Comparison of ENCODE assay signal across 17 cellular contexts in genomic region chr1:109944541-109944940, GRCh38.
"Had no signal": no experiment of that assay in that cellular context is flagged by ENCODE, and none has a peak within 500 bp of the region (broad histone marks: within the 10 kb centered on the region; RNA-seq: fewer than 3 reads in every experiment).

No MANE protein-coding gene starts in this region.

- H3K4me1 Mint-ChIP-seq: stimulated activated memory B cell treated with anti-CD40 and anti-IgM and Interleukin-4, amounts not matched to agents 10 μg/mL and 1 μg/mL and 100 μg/mL, for 72 hours had no signal

- H3K4me1 ChIP-seq: colonic mucosa, gastrocnemius medialis, prostate gland, vagina had no signal

- H3K27ac Mint-ChIP-seq: activated CD8-positive, alpha-beta memory T cell treated with anti-CD3 and anti-CD28 coated beads, Interleukin-2, amount 10 ng/mL, durations not matched to agents 7 days and 5 days; activated T-cell treated with anti-CD3 and anti-CD28 coated beads, Interleukin-2, amount 50 U/mL, for 24 hours; natural killer cell treated with Interleukin-12 subunit alpha and Interleukin-12 subunit beta and Interleukin-15 and Interleukin-18, amount 100 ng/mL, for 72 hours; stimulated activated memory B cell treated with anti-CD40 and anti-IgM and Interleukin-4, amounts not matched to agents 10 μg/mL and 1 μg/mL and 100 μg/mL, for 72 hours had no signal

- H3K4me3 ChIP-seq: colonic mucosa, gastrocnemius medialis, left ventricle myocardium inferior, prostate gland, right lobe of liver, tibial nerve, vagina had no signal

- H3K27me3 ChIP-seq: colonic mucosa, gastrocnemius medialis, right lobe of liver, tibial nerve, vagina had no signal

- H3K36me3 ChIP-seq: colonic mucosa, gastrocnemius medialis, left ventricle myocardium inferior, prostate gland, right lobe of liver, tibial nerve, vagina had no signal

- H3K9me3 ChIP-seq: colonic mucosa, gastrocnemius medialis, left ventricle myocardium inferior, prostate gland, right lobe of liver, tibial nerve, vagina had no signal

- H3K4me3 Mint-ChIP-seq: activated CD8-positive, alpha-beta memory T cell treated with anti-CD3 and anti-CD28 coated beads, Interleukin-2, amount 10 ng/mL, durations not matched to agents 7 days and 5 days; activated T-cell treated with anti-CD3 and anti-CD28 coated beads, Interleukin-2, amount 50 U/mL, for 24 hours; natural killer cell treated with Interleukin-12 subunit alpha and Interleukin-12 subunit beta and Interleukin-15 and Interleukin-18, amount 100 ng/mL, for 72 hours; stimulated activated memory B cell treated with anti-CD40 and anti-IgM and Interleukin-4, amounts not matched to agents 10 μg/mL and 1 μg/mL and 100 μg/mL, for 72 hours had no signal

- H3K9me3 Mint-ChIP-seq: activated T-cell treated with anti-CD3 and anti-CD28 coated beads, Interleukin-2, amount 50 U/mL, for 24 hours; natural killer cell treated with Interleukin-12 subunit alpha and Interleukin-12 subunit beta and Interleukin-15 and Interleukin-18, amount 100 ng/mL, for 72 hours had no signal

- DNase-seq: activated CD4-positive, CD25-positive, alpha-beta regulatory T cell; activated CD8-positive, alpha-beta memory T cell treated with anti-CD3 and anti-CD28 coated beads, Interleukin-2, amount 10 ng/mL, durations not matched to agents 7 days and 5 days; activated gamma-delta T cell; activated T-cell treated with anti-CD3 and anti-CD28 coated beads, Interleukin-2, amount 50 U/mL, for 24 hours; colonic mucosa; gastrocnemius medialis; islet precursor cell; left ventricle myocardium inferior; mesenchymal stem cell; nucleus accumbens; right lobe of liver; stimulated activated CD4-positive, alpha-beta T cell treated with anti-CD3 and anti-CD28 coated beads, Interleukin-1b, Interleukin-23, amount 100 ng/mL, for 48 hours had no signal

- H3K27me3 Mint-ChIP-seq: activated T-cell treated with anti-CD3 and anti-CD28 coated beads, Interleukin-2, amount 50 U/mL, for 24 hours had no signal

- H3K27ac ChIP-seq: colonic mucosa, gastrocnemius medialis, left ventricle myocardium inferior, prostate gland, right lobe of liver, tibial nerve, vagina had no signal
